In genomic region chr5:55535199-55535905, GRCh38 we compare ENCODE assay signal across 8 cellular contexts. TPM values are rescaled to one million over a fixed set of nuclear protein-coding genes. Genes with fewer than 3 reads are reported as not detected.
A peak's percentile ranks its signal among the peaks of the same experiment; 100 is the strongest.
DNase-seq lines count a peak whose midpoint lies in the region; ATAC-seq, FAIRE-seq and TF ChIP-seq lines count a peak whose summit lies in the region.

No MANE protein-coding gene starts in this region.

- intact Hi-C loops in activated CD4-positive, alpha-beta T cell treated with anti-CD3 and anti-CD28 coated beads for 36 hours (cut with DNase I, micrococcal nuclease), result loop anchor here (1.0 to 10.0 kb wide), 6 partner anchors 115 to 1279 kb away; partner anchors contain the start of genes CDC20B (in 1 of the 2), DHX29 (in 1 of the 2), MAP3K1 (in 1 of the 2) and MTREX (in 1 of the 2)
- intact Hi-C loops in activated B cell treated with CpG ODN at 0.5 μM for 24 hours (cut with micrococcal nuclease), result loop anchor here (2.0 to 10.0 kb wide), 8 partner anchors 177 to 1639 kb away; partner anchors contain the start of genes CCNO, DHX29, GPBP1 and MAP3K1
- intact Hi-C loops in heart right ventricle (cut with DNase I), result loop anchor here in 9 of 10 donors (1.0 to 10.0 kb wide), 11 partner anchors 41 to 149 kb away; no protein-coding TSS in a partner anchor

- H3K4me1 ChIP-seq in heart right ventricle (peaks cover 0 to 54% (median 36%) of the 10 kb centered on the region in 9 donors), rectal smooth muscle tissue (ENCODE audit: control insufficient read depth, insufficient read depth, low read length) (peaks cover 13% of the 10 kb centered on the region)

- peak overlapping the region; percentile 58 to 95 (median 88) for H3K4me3 ChIP-seq in heart right ventricle
- peak overlapping the region; percentile 94 for H3K4me3 ChIP-seq in rectal smooth muscle tissue (ENCODE audit: low read length)

- no peaks in the 10 kb centered on the region for H3K9me3 ChIP-seq in heart right ventricle

- H3K27me3 ChIP-seq in heart right ventricle (peaks cover 0 to 8% (median 0%) of the 10 kb centered on the region in 7 donors), rectal smooth muscle tissue (ENCODE audit: control insufficient read depth, insufficient read depth, low read length) (no peaks in the 10 kb centered on the region)

- no peak for DNase-seq in activated CD4-positive, alpha-beta T cell treated with anti-CD3 and anti-CD28 coated beads for 36 hours
- DNase-seq in activated CD4-positive, alpha-beta T cell treated with anti-CD3 and anti-CD28 coated beads for 48 hours, result no peak
- DNase-seq in activated B cell treated with CpG ODN at 0.5 μM for 24 hours, result no peak
- DNase-seq in heart right ventricle, result peak in 1 of 2 donors; percentile 13
- no peak for DNase-seq in retina
- no peak for DNase-seq in RCC 7860 (ENCODE audit: low spot score)

- WGBS in heart right ventricle, 2 donors, result 10 to 14% methylated on average over 19 of the region's 19 CpGs

- peak overlapping the region; percentile 88 for H3K27ac Mint-ChIP-seq in activated CD4-positive, alpha-beta T cell treated with anti-CD3 and anti-CD28 coated beads for 36 hours
- H3K27ac Mint-ChIP-seq in activated B cell treated with CpG ODN at 0.5 μM for 24 hours, result peak overlapping the region; percentile 85

- peak overlapping the region; percentile 75 for H3K9ac ChIP-seq in rectal smooth muscle tissue (ENCODE audit: low read length)

- CTCF ChIA-PET in activated CD4-positive, alpha-beta T cell treated with anti-CD3 and anti-CD28 coated beads for 36 hours (lab: Charles Lee), result no interaction called here
- CTCF ChIA-PET in activated B cell treated with CpG ODN at 0.5 μM for 24 hours (lab: Charles Lee), result no interaction called here

- POLR2A ChIA-PET in activated CD4-positive, alpha-beta T cell treated with anti-CD3 and anti-CD28 coated beads for 36 hours (lab: Charles Lee), result interaction anchor here (0.5 kb wide), 1 partner anchor 78 kb away, joined by 5 read pairs; no protein-coding TSS in a partner anchor
- POLR2A ChIA-PET in activated B cell treated with CpG ODN at 0.5 μM for 24 hours (lab: Charles Lee), result interaction anchor here (0.8 to 1.2 kb wide), 4 partner anchors 14 to 228 kb away, joined by 3 to 7 read pairs (median 3); partner anchors contain the start of genes DHX29 and MTREX

- H3K27me3 Mint-ChIP-seq in activated CD4-positive, alpha-beta T cell treated with anti-CD3 and anti-CD28 coated beads for 36 hours, result no peaks in the 10 kb centered on the region
- H3K27me3 Mint-ChIP-seq in activated B cell treated with CpG ODN at 0.5 μM for 24 hours, result no peaks in the 10 kb centered on the region

- peaks cover 32% of the 10 kb centered on the region for H3K4me1 Mint-ChIP-seq in activated CD4-positive, alpha-beta T cell treated with anti-CD3 and anti-CD28 coated beads for 36 hours
- peaks cover 31% of the 10 kb centered on the region for H3K4me1 Mint-ChIP-seq in activated B cell treated with CpG ODN at 0.5 μM for 24 hours

- H3K9me3 Mint-ChIP-seq in activated CD4-positive, alpha-beta T cell treated with anti-CD3 and anti-CD28 coated beads for 36 hours (ENCODE audit: low read depth), result no peaks in the 10 kb centered on the region
- H3K9me3 Mint-ChIP-seq in activated B cell treated with CpG ODN at 0.5 μM for 24 hours, result no peaks in the 10 kb centered on the region

- TF ChIP-seq CTCF in activated B cell treated with CpG ODN at 0.5 μM for 24 hours (IDR thresholded peaks at IDR 0.05), result no peak
- TF ChIP-seq CTCF in heart right ventricle (IDR thresholded peaks at IDR 0.05), result no peak

- no peak for FAIRE-seq in RCC 7860 (lab: Jason Lieb, UNC)

- H3K36me3 ChIP-seq in heart right ventricle (peaks cover 0 to 6% (median 0%) of the 10 kb centered on the region in 9 donors), rectal smooth muscle tissue (ENCODE audit: control insufficient read depth, insufficient read depth, low read length) (no peaks in the 10 kb centered on the region)

- H3K27ac ChIP-seq in heart right ventricle (peak overlapping the region; percentile 78 to 99 (median 96)), rectal smooth muscle tissue (ENCODE audit: low read depth, low read length) (peak overlapping the region; percentile 95)

- no peaks in the 10 kb centered on the region for H3K36me3 Mint-ChIP-seq in activated CD4-positive, alpha-beta T cell treated with anti-CD3 and anti-CD28 coated beads for 36 hours (ENCODE audit: low read depth)
- H3K36me3 Mint-ChIP-seq in activated B cell treated with CpG ODN at 0.5 μM for 24 hours (ENCODE audit: low read depth), result peaks cover 3% of the 10 kb centered on the region

- ATAC-seq in activated CD4-positive, alpha-beta T cell treated with anti-CD3 and anti-CD28 coated beads for 36 hours, result peak; percentile 9
- ATAC-seq in HG03064 (IDR thresholded peaks at IDR 0.05; ENCODE audit: low read depth, unreplicated experiment), result peak; percentile 3
- no peak for ATAC-seq in activated B cell treated with CpG ODN at 0.5 μM for 24 hours (ENCODE audit: low read depth)
- peak in 7 of 8 donors; percentile 5 to 45 (median 23) for ATAC-seq in heart right ventricle

- H3K4me3 Mint-ChIP-seq in activated CD4-positive, alpha-beta T cell treated with anti-CD3 and anti-CD28 coated beads for 36 hours, result peak overlapping the region; percentile 79
- H3K4me3 Mint-ChIP-seq in activated B cell treated with CpG ODN at 0.5 μM for 24 hours, result peak overlapping the region; percentile 90

RNA-seq across cellular contexts. Expression of gene PLPP1, which starts 0.6 kb away (rescaled TPM):
- 1 to 10 TPM; 7.9 to 8.2 TPM for total RNA-seq in activated CD4-positive, alpha-beta T cell treated with anti-CD3 and anti-CD28 coated beads for 36 hours
- total RNA-seq in activated B cell treated with CpG ODN at 0.5 μM for 24 hours, result 10.3 and 12.0 TPM in 2 replicates
- total RNA-seq in heart right ventricle, result 100 to 1,000 TPM in 1 of 10 donors, 10 to 100 TPM in 9; 58.7 to 111 (median 75.4) TPM
- 100 to 1,000 TPM in 1 of 2 donors, 10 to 100 TPM in 1; 90.2 to 110 TPM for polyA plus RNA-seq in heart right ventricle
